ENCODE assay signal across 1 cellular context in the genomic region with DNA sequence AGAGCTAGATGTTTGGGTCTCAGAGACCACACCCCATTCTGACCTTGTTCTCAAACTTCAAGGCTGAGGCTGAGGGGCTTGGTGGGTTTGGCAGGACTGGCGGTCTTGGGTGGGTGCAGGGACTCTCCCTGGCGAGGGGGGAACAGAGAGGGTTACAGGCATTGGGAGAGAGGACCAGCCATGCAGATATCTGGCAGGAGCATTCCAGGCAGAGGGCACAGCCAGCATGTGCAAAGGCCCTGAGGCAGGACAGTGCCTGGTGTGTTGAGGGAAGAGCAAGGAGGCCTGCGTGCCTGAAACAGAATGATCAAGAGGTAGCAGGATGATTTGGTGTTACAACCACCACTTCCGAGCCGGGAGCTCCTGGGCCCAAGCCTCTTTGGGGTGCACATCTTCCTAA.
TF ChIP-seq lines count a peak whose summit lies in the region.

No MANE protein-coding gene starts in this region.

TF ChIP-seq in H1, 55 proteins besides CTCF, POLR2A, EP300 and RAD21:
- TF ChIP-seq KDM1A (IDR thresholded peaks at IDR 0.05; ENCODE audit: borderline replicate concordance, low read length) (peak; percentile 77; the same call in 1 of the 2 replicates), SUZ12 (IDR thresholded peaks at IDR 0.05; ENCODE audit: low read length) (no peak)
